ENCODE assay signal across 14 cellular contexts in genomic region chr14:39827901-39828655, GRCh38.
DNase-seq lines count a peak whose midpoint lies in the region; ATAC-seq and TF ChIP-seq lines count a peak whose summit lies in the region.
"Had no signal": no experiment of that assay in that cellular context is flagged by ENCODE, and none has a peak within 500 bp of the region (broad histone marks: within the 10 kb centered on the region; RNA-seq: fewer than 3 reads in every experiment).

No MANE protein-coding gene starts in this region.

- DNase-seq in GM10248 (ENCODE audit: extremely low spot score) = peak; percentile 48
- DNase-seq in GM19238 (ENCODE audit: insufficient read length, low spot score) = peak; percentile 7
- no peak for DNase-seq in RKO (ENCODE audit: low spot score)
- no peak for DNase-seq in NCI-H1417 (lab: John Stamatoyannopoulos, UW)
- no peak for DNase-seq in left lobe of liver (ENCODE audit: low spot score)
- DNase-seq in activated naive CD4-positive, alpha-beta T cell treated with Interleukin-2 at 50 U/mL for 16 hours = no peak
- DNase-seq: activated CD4-positive, alpha-beta T cell treated with anti-CD3 and anti-CD28 coated beads, Interleukin-2, amount 50 U/mL, for 48 hours; foreskin melanocyte; H9; left colon; spleen; SW 1271 had no signal

- CTCF ChIA-PET in GM10248 (lab: Yijun Ruan, JAX) = no interaction called here

- POLR2A ChIA-PET in GM10248 (lab: Yijun Ruan, JAX) = no interaction called here

- ATAC-seq in GM21825 (IDR thresholded peaks at IDR 0.05; ENCODE audit: unreplicated experiment) (peak; percentile 94), HG03159 (IDR thresholded peaks at IDR 0.05; ENCODE audit: unreplicated experiment) (peak; percentile 98), left lobe of liver (no peak)
- ATAC-seq: left colon had no signal

- no peak for TF ChIP-seq CTCF in GM10248 (IDR thresholded peaks at IDR 0.05; ENCODE audit: control extremely low read depth, extremely low read depth, low read depth, missing control alignments)

Comparison
In these comparisons a context has a peak if more than half of its experiments do, and no peak if none do; other contexts are left out.
1. DNase-seq: peak in GM10248 (single experiment) and GM19238 (single experiment); none in RKO (single experiment), NCI-H1417 (0 of 3), left lobe of liver (single experiment) and activated naive CD4-positive, alpha-beta T cell treated with Interleukin-2 at 50 U/mL for 16 hours (single experiment).